22 cellular contexts compared by ENCODE assay signal in genomic region chr11:116239247-116239646, GRCh38.
DNase-seq lines count a peak whose midpoint lies in the region; ATAC-seq, FAIRE-seq and TF ChIP-seq lines count a peak whose summit lies in the region.
"Had no signal": no experiment of that assay in that cellular context is flagged by ENCODE, and none has a peak within 500 bp of the region (broad histone marks: within the 10 kb centered on the region; RNA-seq: fewer than 3 reads in every experiment).

No MANE protein-coding gene starts in this region.

- peak; percentile 14 for DNase-seq in astrocyte of the hippocampus (ENCODE audit: low read depth, low spot score)
- peak; percentile 67 for DNase-seq in posterior vena cava (ENCODE audit: low spot score)
- DNase-seq in urothelium cell line (ENCODE audit: low spot score) = peak; percentile 66
- DNase-seq in RWPE1 (ENCODE audit: low spot score) = no peak
- DNase-seq in T-helper 17 cell = no peak
- no peak for DNase-seq in stimulated activated naive CD4-positive, alpha-beta T cell (lab: John Stamatoyannopoulos, UW)
- DNase-seq: Calu3; CD8-positive, alpha-beta T cell; DMS53; DND-41; EL; H7; HFFc6; IMR-90 had no signal

- CTCF ChIA-PET in RWPE1 (lab: Yijun Ruan, JAX) = no interaction called here

- no peak for ATAC-seq in T-helper 17 cell
- ATAC-seq: CD8-positive, alpha-beta T cell; GM12878; GM23338; HCT116 had no signal

- H3K36me3 Mint-ChIP-seq in nephron (ENCODE audit: low read depth) (no peaks in the 10 kb centered on the region), T-helper 17 cell (ENCODE audit: low read depth) (no peaks in the 10 kb centered on the region)
- H3K36me3 Mint-ChIP-seq: CD8-positive, alpha-beta T cell had no signal

- intact Hi-C loops in posterior vena cava (cut with DNase I) = no loop called here

- POLR2A ChIA-PET in RWPE1 (lab: Yijun Ruan, JAX; ENCODE audit: low non-redundant PET) = no interaction called here

- H3K9me3 ChIP-seq in T-helper 17 cell (ENCODE audit: control insufficient read depth, low read length, poor library complexity, severe bottlenecking) = no peaks in the 10 kb centered on the region

- no peak overlapping the region for H3K4me3 Mint-ChIP-seq in nephron
- no peak overlapping the region for H3K4me3 Mint-ChIP-seq in T-helper 17 cell
- H3K4me3 Mint-ChIP-seq: B cell; CD8-positive, alpha-beta T cell; GM23338; HFFc6 had no signal

- TF ChIP-seq CTCF in nephron (IDR thresholded peaks at IDR 0.05; ENCODE audit: unreplicated experiment in 3 of 3) (no peak), RWPE1 (conservative IDR thresholded peaks at IDR 0.05; ENCODE audit: low read depth) (no peak)

- H3K27ac Mint-ChIP-seq in nephron = peak overlapping the region; percentile 24 to 66 (median 59)
- H3K27ac Mint-ChIP-seq in T-helper 17 cell = no peak overlapping the region
- H3K27ac Mint-ChIP-seq: B cell; CD8-positive, alpha-beta T cell; GM23338; HFFc6 had no signal

- H3K4me1 Mint-ChIP-seq in nephron (peaks cover 43% of the 10 kb centered on the region), T-helper 17 cell (no peaks in the 10 kb centered on the region)
- H3K4me1 Mint-ChIP-seq: B cell had no signal

- no peaks in the 10 kb centered on the region for H3K9me3 Mint-ChIP-seq in nephron
- H3K9me3 Mint-ChIP-seq: CD8-positive, alpha-beta T cell; GM23338 had no signal

- H3K27ac ChIP-seq in RWPE1 = no peak overlapping the region
- H3K27ac ChIP-seq: BLaER1 treated with 17β-estradiol and CSF1 and Interleukin-3, amounts not matched to agents 10 nM and 100 nM had no signal

- peak; percentile 65 for FAIRE-seq in urothelium cell line (lab: Jason Lieb, UNC)
- FAIRE-seq: GM12878, GM19239, HTR-8/SVneo had no signal

- H3K27me3 Mint-ChIP-seq in nephron (ENCODE audit: low read depth) (peaks cover 15% of the 10 kb centered on the region), T-helper 17 cell (peaks cover 12% of the 10 kb centered on the region)
- H3K27me3 Mint-ChIP-seq: B cell had no signal

Comparison
In these comparisons a context has a peak if more than half of its experiments do, and no peak if none do; other contexts are left out.
1. DNase-seq: peak in astrocyte of the hippocampus (single experiment), posterior vena cava (single experiment) and urothelium cell line (single experiment); none in RWPE1 (single experiment), T-helper 17 cell (0 of 3) and stimulated activated naive CD4-positive, alpha-beta T cell (0 of 6).